Comparison of ENCODE assay signal across 17 cellular contexts in genomic region chr7:80632819-80633218, GRCh38. TPM values are rescaled to one million over a fixed set of nuclear protein-coding genes. Genes with fewer than 3 reads are reported as not detected.
A peak's percentile ranks its signal among the peaks of the same experiment; 100 is the strongest.
DNase-seq lines count a peak whose midpoint lies in the region; ATAC-seq, FAIRE-seq and TF ChIP-seq lines count a peak whose summit lies in the region.
"Had no signal": no experiment of that assay in that cellular context is flagged by ENCODE, and none has a peak within 500 bp of the region (broad histone marks: within the 10 kb centered on the region; RNA-seq: fewer than 3 reads in every experiment).

No MANE protein-coding gene starts in this region.

- ATAC-seq in A549 (no peak), HCT116 (no peak), gastrocnemius medialis (no peak), GM21717 (IDR thresholded peaks at IDR 0.05; ENCODE audit: unreplicated experiment) (no peak), mucosa of descending colon (no peak)

- CTCF ChIA-PET in A549 (lab: Yijun Ruan, JAX) = interaction anchor here (0.9 kb wide), 1 partner anchor 837 kb away, joined by 3 read pairs; no protein-coding TSS in a partner anchor
- CTCF ChIA-PET in HCT116 (lab: Charles Lee) = no interaction called here

- H3K4me2 ChIP-seq in A549 = no peak overlapping the region
- no peak overlapping the region for H3K4me2 ChIP-seq in HCT116 (ENCODE audit: low read length)

- FAIRE-seq in A549 (lab: Jason Lieb, UNC) = peak; percentile 72
- FAIRE-seq in islet of Langerhans (lab: Jason Lieb, UNC) = peak; percentile 17
- FAIRE-seq: A204.1, D721Med, GM12891, GM19239 had no signal

- RAD21 ChIA-PET in HCT116 (lab: Charles Lee; ENCODE audit: low non-redundant PET in 1 of 2, low total read pairs in 2 of 2, uncharacterized antibody in 2 of 2, unreplicated experiment in 2 of 2) = no interaction called here

- H3K9me3 ChIP-seq in A549 (no peaks in the 10 kb centered on the region), HCT116 (ENCODE audit: control insufficient read depth in 1 of 2, insufficient read depth in 1 of 2, low read depth in 1 of 2, low read length in 2 of 2) (no peaks in the 10 kb centered on the region), gastrocnemius medialis (no peaks in the 10 kb centered on the region), mucosa of descending colon (no peaks in the 10 kb centered on the region)
- H3K9me3 ChIP-seq: Caco-2, HAP-1 had no signal

- DNase-seq in A549 (ENCODE audit: low read depth in 1 of 2, low spot score in 1 of 2) (no peak), HCT116 (ENCODE audit: low read depth, low spot score) (no peak), gastrocnemius medialis (no peak), HPDE6-E6E7 (ENCODE audit: extremely low spot score) (no peak), mucosa of descending colon (no peak)
- DNase-seq: Caco-2; CD4-positive, alpha-beta T cell; GM23248 had no signal

- in situ Hi-C loops in gastrocnemius medialis (cut with MboI; ENCODE audit: low sequenced_read_pairs in 4 of 4) = loop anchor here in 1 of 4 donors (25.0 kb wide), 1 partner anchor 1779 kb away; no protein-coding TSS in a partner anchor

- POLR2A ChIA-PET in A549 (lab: Yijun Ruan, JAX) = no interaction called here
- POLR2A ChIA-PET in HCT116 (lab: Charles Lee) = no interaction called here

- H3K4me1 ChIP-seq in A549 (peaks cover 15% of the 10 kb centered on the region), HCT116 (ENCODE audit: control insufficient read depth in 1 of 2, insufficient read depth in 2 of 2, low read length in 2 of 2) (no peaks in the 10 kb centered on the region), gastrocnemius medialis (peaks cover 65 to 85% of the 10 kb centered on the region in 2 donors), mucosa of descending colon (ENCODE audit: low read depth) (no peaks in the 10 kb centered on the region)
- H3K4me1 ChIP-seq: Caco-2 had no signal

- H3K27me3 ChIP-seq in HCT116 (ENCODE audit: insufficient read depth, low read length) (no peaks in the 10 kb centered on the region), gastrocnemius medialis (no peaks in the 10 kb centered on the region)

- TF ChIP-seq POLR2A in A549 (IDR thresholded peaks at IDR 0.05; ENCODE audit: low read length) (no peak), HCT116 (IDR thresholded peaks at IDR 0.05; ENCODE audit: borderline replicate concordance, extremely low read depth, insufficient read depth, insufficient read length) (no peak), gastrocnemius medialis (IDR thresholded peaks at IDR 0.05) (no peak)

- H3K9me2 ChIP-seq in HCT116 (ENCODE audit: insufficient read depth) = no peaks in the 10 kb centered on the region

- TF ChIP-seq RAD21 in A549 (conservative IDR thresholded peaks at IDR 0.05 in 1 of 2, IDR thresholded peaks at IDR 0.05 in 1 of 2) (no peak), HCT116 (IDR thresholded peaks at IDR 0.05; ENCODE audit: low read depth) (no peak)

- BruUV-seq in HCT116 (replicated peaks; lab: Mats Ljungman, UMichigan) = no TSS peak

- H2AFZ ChIP-seq in HCT116 (ENCODE audit: low read depth, low read length, poor library complexity, severe bottlenecking) = peak overlapping the region; percentile 20
- H2AFZ ChIP-seq: GM23248 had no signal

- no peaks in the 10 kb centered on the region for H4K20me1 ChIP-seq in HCT116 (ENCODE audit: insufficient read depth)

- no peak overlapping the region for H3K9ac ChIP-seq in HCT116 (ENCODE audit: low read length)
- H3K9ac ChIP-seq: GM23248 had no signal

- TF ChIP-seq CTCF in A549 (IDR thresholded peaks at IDR 0.05) = no peak
- TF ChIP-seq CTCF in HCT116 (IDR thresholded peaks at IDR 0.05 in 2 of 3, conservative IDR thresholded peaks at IDR 0.05 in 1 of 3; ENCODE audit: borderline replicate concordance in 1 of 3, insufficient read depth in 1 of 3, low read depth in 2 of 3, low read length in 2 of 3) = no peak
- no peak for TF ChIP-seq CTCF in gastrocnemius medialis (IDR thresholded peaks at IDR 0.05 in 4 of 5, conservative IDR thresholded peaks at IDR 0.05 in 1 of 5)
- no peak for TF ChIP-seq CTCF in mucosa of descending colon (IDR thresholded peaks at IDR 0.05)

- intact Hi-C loops in HCT116 (cut with micrococcal nuclease) (no loop called here), gastrocnemius medialis (cut with DNase I; ENCODE audit: low total_unique reads) (no loop called here), mucosa of descending colon (cut with DNase I, micrococcal nuclease) (no loop called here)

- 60% methylated on average over 3 of the region's 3 CpGs for WGBS in A549 (ENCODE audit: missing lambda C conversion rate)

- H3K36me3 ChIP-seq in HCT116 (ENCODE audit: control insufficient read depth in 1 of 2, insufficient read depth in 2 of 2, low read length in 2 of 2) (no peaks in the 10 kb centered on the region), gastrocnemius medialis (no peaks in the 10 kb centered on the region), mucosa of descending colon (ENCODE audit: low read depth) (no peaks in the 10 kb centered on the region)
- H3K36me3 ChIP-seq: HAP-1 had no signal

- no peak for TF ChIP-seq EP300 in A549 (IDR thresholded peaks at IDR 0.05)

- H3K27ac ChIP-seq in A549 = no peak overlapping the region; a peak in 1 of 6 replicates
- H3K27ac ChIP-seq in HCT116 (ENCODE audit: low read depth, low read length) = no peak overlapping the region
- H3K27ac ChIP-seq in gastrocnemius medialis = peak overlapping the region; percentile 82 to 92 (median 86)
- H3K27ac ChIP-seq: C4-2B, GM23248 had no signal

- H3K79me2 ChIP-seq in HCT116 (ENCODE audit: insufficient read depth, low read length) = no peaks in the 10 kb centered on the region

- H3K4me3 ChIP-seq in A549 (no peak overlapping the region), HCT116 (replicated peaks in 1 of 2; ENCODE audit: low read depth in 1 of 2, low read length in 2 of 2) (no peak overlapping the region), gastrocnemius medialis (no peak overlapping the region), mucosa of descending colon (no peak overlapping the region)
- H3K4me3 ChIP-seq: GM23248, HAP-1 had no signal

TF ChIP-seq in A549, 52 proteins besides CTCF, POLR2A, EP300 and RAD21 (continues in another document):
- TF ChIP-seq NPAS2 (CRISPR knock-in tag; IDR thresholded peaks at IDR 0.05; ENCODE audit: borderline replicate concordance) (no peak), GATA3 (IDR thresholded peaks at IDR 0.05; ENCODE audit: borderline replicate concordance) (no peak), NFE2L2 (conservative IDR thresholded peaks at IDR 0.05; ENCODE audit: low read length) (no peak), BCL3 (IDR thresholded peaks at IDR 0.05) (no peak), MAX (IDR thresholded peaks at IDR 0.05) (no peak), MYC (IDR thresholded peaks at IDR 0.05; ENCODE audit: borderline replicate concordance, low read length) (no peak), MAFK (IDR thresholded peaks at IDR 0.05; ENCODE audit: partially characterized antibody) (no peak), PHF8 (IDR thresholded peaks at IDR 0.05; ENCODE audit: borderline replicate concordance, low read depth) (no peak), RARB (CRISPR knock-in tag; IDR thresholded peaks at IDR 0.05) (no peak)

TF ChIP-seq in HCT116, 20 proteins besides CTCF, POLR2A, EP300 and RAD21 (continues in another document):
- TF ChIP-seq SRF (IDR thresholded peaks at IDR 0.05; ENCODE audit: low read depth) = no peak
- no peak for TF ChIP-seq POLR2AphosphoS5 (IDR thresholded peaks at IDR 0.05; ENCODE audit: low read depth, low read length)
- TF ChIP-seq JUND (IDR thresholded peaks at IDR 0.05) = no peak
- TF ChIP-seq SP1 (IDR thresholded peaks at IDR 0.05; ENCODE audit: low read depth) = no peak
- no peak for TF ChIP-seq ZBTB33 (IDR thresholded peaks at IDR 0.05; ENCODE audit: extremely low read depth, insufficient replicate concordance, low read length)

RNA-seq across cellular contexts. Expression of gene CD36, which starts 5.6 kb away (rescaled TPM):
- polyA plus RNA-seq in A549 (2011; rRNA removed) (0.37 and 0.60 TPM in 2 replicates), A549 (2017; fragmentation: RNase III; extraction: RNeasy Plus Mini Kit Qiagen cat#74134 plus additional on column Dnase treatment) (0.11 to 0.13 TPM (median 0.12 TPM) in 3 replicates)
- 0.03 and 0.06 TPM in 2 replicates for polyA plus RNA-seq in A549 (2012; cell fraction: cytosol; rRNA removed)
- polyA plus RNA-seq in A549 (2012; cell fraction: nucleus; rRNA removed) = 0.02 TPM in 1 of 2 replicates, not detected in the other
- polyA minus RNA-seq in A549 (2011; rRNA and poly(A)+ RNA removed) = 0.04 TPM in 1 of 2 replicates, not detected in the other
- total RNA-seq in HCT116 (2021; ENCODE audit: unreplicated experiment) (0.32 TPM), gastrocnemius medialis (100 to 1,000 TPM; 210 to 375 (median 311) TPM), mucosa of descending colon (10 to 100 TPM; 18.4 to 34.4 (median 25.0) TPM)
- polyA plus RNA-seq in HCT116 (2012) = 0.07 TPM in 1 of 2 replicates, not detected in the other
- total RNA-seq: Caco-2, GM23248, HT1080 had no signal

Comparison
In these comparisons a context has a peak if more than half of its experiments do, and no peak if none do; other contexts are left out.
1. H3K27ac ChIP-seq: peak in gastrocnemius medialis (4 of 4); none in A549 (0 of 2) and HCT116 (single experiment).
2. RNA of gene CD36, which starts 5.6 kb away (total RNA-seq): 210 to 375 TPM in gastrocnemius medialis and 18.4 to 34.4 TPM in mucosa of descending colon; 0.32 TPM in HCT116 (single experiment); every median in the first group is over 10 times any median in the second.